In genomic region chr22:36862251-36863242, GRCh38 we compare ENCODE assay signal across 1 cellular context.
TF ChIP-seq lines count a peak whose summit lies in the region.

No MANE protein-coding gene starts in this region.

TF ChIP-seq in GM12878, 131 proteins besides CTCF, POLR2A, EP300 and RAD21 (continued from another document):
- TF ChIP-seq E4F1 (IDR thresholded peaks at IDR 0.05; ENCODE audit: borderline replicate concordance, partially characterized antibody) (no peak), CHD2 (IDR thresholded peaks at IDR 0.05; ENCODE audit: borderline replicate concordance, low read depth, low read length) (peak; percentile 82), EED (IDR thresholded peaks at IDR 0.05; ENCODE audit: low read depth) (peak; percentile 79), ZBTB11 (CRISPR knock-in tag; IDR thresholded peaks at IDR 0.05) (no peak), MLLT1 (IDR thresholded peaks at IDR 0.05) (peak; percentile 31; the same call in 1 of the 2 replicates), CBX3 (IDR thresholded peaks at IDR 0.05; ENCODE audit: borderline replicate concordance, low read depth) (no peak), CHD1 (IDR thresholded peaks at IDR 0.05; ENCODE audit: low read depth, low read length) (no peak), CHD4 (IDR thresholded peaks at IDR 0.05) (no peak), NR2C1 (IDR thresholded peaks at IDR 0.05) (no peak)
